9 cellular contexts compared by ENCODE assay signal in genomic region chr2:55233658-55233940, GRCh38. TPM values are rescaled to one million over a fixed set of nuclear protein-coding genes. Genes with fewer than 3 reads are reported as not detected.
DNase-seq lines count a peak whose midpoint lies in the region; ATAC-seq and TF ChIP-seq lines count a peak whose summit lies in the region.
"Had no signal": no experiment of that assay in that cellular context is flagged by ENCODE, and none has a peak within 500 bp of the region (broad histone marks: within the 10 kb centered on the region; RNA-seq: fewer than 3 reads in every experiment).

No MANE protein-coding gene starts in this region.

- H3K4me2 ChIP-seq in BLaER1: peak overlapping the region; percentile 96

- no peak for TF ChIP-seq POLR2A in NB4 (IDR thresholded peaks at IDR 0.05; ENCODE audit: extremely low read depth, insufficient read length)

- ATAC-seq in effector memory CD8-positive, alpha-beta T cell (replicated peaks): no peak
- no peak for ATAC-seq in sciatic nerve

- no peaks in the 10 kb centered on the region for H3K27me3 ChIP-seq in BLaER1

- H3K9me3 Mint-ChIP-seq in effector memory CD8-positive, alpha-beta T cell: no peaks in the 10 kb centered on the region
- H3K9me3 Mint-ChIP-seq in nephron progenitor cell: no peaks in the 10 kb centered on the region

- peak overlapping the region; percentile 98 for H3K9ac ChIP-seq in BLaER1

- peaks cover 56% of the 10 kb centered on the region for H3K36me3 ChIP-seq in BLaER1

- H3K4me3 ChIP-seq in BLaER1 (peak overlapping the region; percentile 90), NB4 (ENCODE audit: low read depth, low read length) (peak overlapping the region; percentile 99)

- H3K27me3 Mint-ChIP-seq in effector memory CD8-positive, alpha-beta T cell: no peaks in the 10 kb centered on the region
- no peaks in the 10 kb centered on the region for H3K27me3 Mint-ChIP-seq in nephron progenitor cell (ENCODE audit: low read depth, poor library complexity)

- peaks cover 33% of the 10 kb centered on the region for H3K4me1 ChIP-seq in BLaER1

- H4K20me1 ChIP-seq in BLaER1: peaks cover 40% of the 10 kb centered on the region

- H3K4me1 Mint-ChIP-seq in effector memory CD8-positive, alpha-beta T cell (ENCODE audit: low read depth in 2 of 2): peaks cover 31 to 48% of the 10 kb centered on the region in 2 donors
- H3K4me1 Mint-ChIP-seq in nephron progenitor cell: peaks cover 48% of the 10 kb centered on the region

- H3K9me3 ChIP-seq in BLaER1: no peaks in the 10 kb centered on the region

- peak overlapping the region; percentile 92 to 95 for H3K4me3 Mint-ChIP-seq in effector memory CD8-positive, alpha-beta T cell
- H3K4me3 Mint-ChIP-seq in nephron progenitor cell: peak overlapping the region; percentile 98

- no peak for DNase-seq in NB4 (ENCODE audit: low read depth)
- no peak for DNase-seq in effector memory CD8-positive, alpha-beta T cell
- no peak for DNase-seq in nephron progenitor cell
- DNase-seq in HK-2 (ENCODE audit: unreplicated experiment): no peak
- DNase-seq in NCI-H1436 (lab: John Stamatoyannopoulos, UW): no peak
- DNase-seq in sciatic nerve (ENCODE audit: low spot score): no peak
- DNase-seq in anterior cingulate cortex (lab: John Stamatoyannopoulos, UW): no peak
- DNase-seq: NCI-H1417 had no signal

- intact Hi-C loops in sciatic nerve (cut with DNase I): no loop called here

- H3K27ac Mint-ChIP-seq in effector memory CD8-positive, alpha-beta T cell: peak overlapping the region; percentile 98 to 99
- peak overlapping the region; percentile 72 for H3K27ac Mint-ChIP-seq in nephron progenitor cell

- H3K36me3 Mint-ChIP-seq in effector memory CD8-positive, alpha-beta T cell (ENCODE audit: insufficient read depth): peaks cover 68% of the 10 kb centered on the region
- peaks cover 37% of the 10 kb centered on the region for H3K36me3 Mint-ChIP-seq in nephron progenitor cell (ENCODE audit: low read depth)

- peak overlapping the region; percentile 98 for H3K27ac ChIP-seq in BLaER1

- no peak for TF ChIP-seq CTCF in NB4 (IDR thresholded peaks at IDR 0.05; ENCODE audit: low read depth, low read length)
- TF ChIP-seq CTCF in nephron progenitor cell (IDR thresholded peaks at IDR 0.05): no peak

RNA-seq across cellular contexts. Expression of gene RPS27A, which starts 1.1 kb away (rescaled TPM):
- total RNA-seq in sciatic nerve: 762 TPM

RNA-seq across cellular contexts. Expression of gene CLHC1, which starts 1.5 kb away (rescaled TPM):
- 11.9 TPM for total RNA-seq in sciatic nerve

RNA-seq across cellular contexts. Expression of gene MTIF2, which starts 35.4 kb away (rescaled TPM):
- total RNA-seq in sciatic nerve: 18.2 TPM
